ENCODE assay signal across 9 cellular contexts in the genomic region with DNA sequence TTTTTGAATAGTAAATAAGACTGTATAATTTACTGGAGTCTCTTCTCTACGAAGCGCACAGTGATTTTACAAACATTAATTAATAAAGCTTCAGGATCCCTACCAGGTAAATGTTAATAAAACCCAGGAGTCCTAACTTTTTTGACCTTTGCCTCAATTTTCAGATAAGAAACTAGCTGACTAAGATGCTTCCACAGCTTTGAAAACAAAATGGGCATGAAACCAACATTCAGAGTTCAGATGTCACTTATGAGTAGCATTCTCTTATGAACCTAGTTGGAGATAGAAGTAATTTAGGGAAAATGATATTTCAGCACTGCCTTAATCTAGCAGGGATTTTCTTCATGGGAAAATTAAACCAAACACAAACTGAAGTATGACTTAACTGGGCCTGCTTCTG. TPM values are rescaled to one million over a fixed set of nuclear protein-coding genes. Genes with fewer than 3 reads are reported as not detected.
"Had no signal": no experiment of that assay in that cellular context is flagged by ENCODE, and none has a peak within 500 bp of the region (broad histone marks: within the 10 kb centered on the region; RNA-seq: fewer than 3 reads in every experiment).

No MANE protein-coding gene starts in this region.

- H3K4me3 ChIP-seq: GM23338, K562 had no signal

- H2AFZ ChIP-seq: GM23338 had no signal

- H3K27ac ChIP-seq: HL-60 had no signal

- H3K4me2 ChIP-seq: GM23338 had no signal

- ATAC-seq: GM23338, K562 had no signal

- DNase-seq: H9, HCEC 1CT, IMR-90 had no signal

- FAIRE-seq: H1, H54, K562 had no signal

- H3K27ac Mint-ChIP-seq: GM23338 had no signal

RNA-seq across cellular contexts. Expression of gene FHIT, which starts 13.0 kb away (rescaled TPM):
- total RNA-seq: HT1080, IMR-90 had no signal
